In genomic region chr6:33787336-33787953, GRCh38 we compare ENCODE assay signal across 7 cellular contexts. TPM values are rescaled to one million over a fixed set of nuclear protein-coding genes. Genes with fewer than 3 reads are reported as not detected.
A peak's percentile ranks its signal among the peaks of the same experiment; 100 is the strongest.
DNase-seq lines count a peak whose midpoint lies in the region; ATAC-seq and TF ChIP-seq lines count a peak whose summit lies in the region.

No MANE protein-coding gene starts in this region.

- peak overlapping the region; percentile 92 for H3K4me3 Mint-ChIP-seq in stimulated activated memory B cell treated with anti-CD40 and anti-IgM and Interleukin-4, amounts not matched to agents 10 μg/mL and 1 μg/mL and 100 μg/mL, for 72 hours

- POLR2A ChIA-PET in HCT116 (lab: Charles Lee): interaction anchor here (0.6 kb wide), 1 partner anchor 255 kb away, joined by 3 read pairs; no protein-coding TSS in a partner anchor

- H4K20me1 ChIP-seq in HCT116 (ENCODE audit: insufficient read depth): no peaks in the 10 kb centered on the region

- H2AFZ ChIP-seq in HCT116 (ENCODE audit: low read depth, low read length, poor library complexity, severe bottlenecking): no peak overlapping the region

- ATAC-seq in HCT116: no peak
- no peak for ATAC-seq in stimulated activated memory B cell treated with anti-CD40 and anti-IgM and Interleukin-4, amounts not matched to agents 10 μg/mL and 1 μg/mL and 100 μg/mL, for 72 hours

- peaks cover 3 to 12% of the 10 kb centered on the region in 2 experiments; a peak in 2 of 4 replicates for H3K36me3 ChIP-seq in HCT116 (ENCODE audit: control insufficient read depth in 1 of 2, insufficient read depth in 2 of 2, low read length in 2 of 2)

- H3K27me3 Mint-ChIP-seq in stimulated activated memory B cell treated with anti-CD40 and anti-IgM and Interleukin-4, amounts not matched to agents 10 μg/mL and 1 μg/mL and 100 μg/mL, for 72 hours: no peaks in the 10 kb centered on the region

- RAD21 ChIA-PET in HCT116 (lab: Charles Lee; ENCODE audit: low non-redundant PET in 1 of 2, low total read pairs in 2 of 2, uncharacterized antibody in 2 of 2, unreplicated experiment in 2 of 2): no interaction called here

- intact Hi-C loops in HCT116 (cut with micrococcal nuclease): no loop called here

- peaks cover 5% of the 10 kb centered on the region; the same call in 1 of the 2 replicates for H3K9me2 ChIP-seq in HCT116 (ENCODE audit: insufficient read depth)

- peak overlapping the region; percentile 83 for H3K27ac Mint-ChIP-seq in stimulated activated memory B cell treated with anti-CD40 and anti-IgM and Interleukin-4, amounts not matched to agents 10 μg/mL and 1 μg/mL and 100 μg/mL, for 72 hours

- no peak for TF ChIP-seq RAD21 in HCT116 (IDR thresholded peaks at IDR 0.05; ENCODE audit: low read depth)

- peaks cover 27% of the 10 kb centered on the region for H3K79me2 ChIP-seq in HCT116 (ENCODE audit: insufficient read depth, low read length)

- peaks cover 47% of the 10 kb centered on the region for H3K4me1 Mint-ChIP-seq in stimulated activated memory B cell treated with anti-CD40 and anti-IgM and Interleukin-4, amounts not matched to agents 10 μg/mL and 1 μg/mL and 100 μg/mL, for 72 hours

- DNase-seq in HCT116 (ENCODE audit: low read depth, low spot score): no peak
- DNase-seq in foreskin melanocyte: peak; percentile 69
- no peak for DNase-seq in activated effector memory CD4-positive, alpha-beta T cell treated with anti-CD3 and anti-CD28 coated beads, Interleukin-2, amount 50 U/mL, for 16 hours
- no peak for DNase-seq in H4 (ENCODE audit: low spot score)
- no peak for DNase-seq in activated CD4-positive, alpha-beta T cell treated with anti-CD3 and anti-CD28 coated beads for 48 hours

- peak overlapping the region; percentile 91 for H3K27ac ChIP-seq in HCT116 (ENCODE audit: low read depth, low read length)

- peak overlapping the region; percentile 84 for H3K9ac ChIP-seq in HCT116 (ENCODE audit: low read length)

- no peak for TF ChIP-seq CTCF in HCT116 (IDR thresholded peaks at IDR 0.05 in 2 of 3, conservative IDR thresholded peaks at IDR 0.05 in 1 of 3; ENCODE audit: borderline replicate concordance in 1 of 3, insufficient read depth in 1 of 3, low read depth in 2 of 3, low read length in 2 of 3)
- TF ChIP-seq CTCF in WI38 (IDR thresholded peaks at IDR 0.05; ENCODE audit: low read depth, low read length): no peak

- peaks cover 11 to 29% of the 10 kb centered on the region in 2 experiments for H3K4me1 ChIP-seq in HCT116 (ENCODE audit: control insufficient read depth in 1 of 2, insufficient read depth in 2 of 2, low read length in 2 of 2)

- peak overlapping the region; percentile 56 to 86 for H3K4me3 ChIP-seq in HCT116 (replicated peaks in 1 of 2; ENCODE audit: low read depth in 1 of 2, low read length in 2 of 2)
- peak overlapping the region; percentile 71 for H3K4me3 ChIP-seq in WI38 (ENCODE audit: low read depth, low read length)

- no peak for TF ChIP-seq POLR2A in HCT116 (IDR thresholded peaks at IDR 0.05; ENCODE audit: borderline replicate concordance, extremely low read depth, insufficient read depth, insufficient read length)

- BruUV-seq in HCT116 (replicated peaks; lab: Mats Ljungman, UMichigan): TSS peak; percentile 65

- no peaks in the 10 kb centered on the region for H3K9me3 ChIP-seq in HCT116 (ENCODE audit: control insufficient read depth in 1 of 2, insufficient read depth in 1 of 2, low read depth in 1 of 2, low read length in 2 of 2)

- CTCF ChIA-PET in HCT116 (lab: Charles Lee): interaction anchor here (1.1 to 1.7 kb wide), 2 partner anchors 18 to 240 kb away, joined by 3 read pairs; no protein-coding TSS in a partner anchor

- H3K27me3 ChIP-seq in HCT116 (ENCODE audit: insufficient read depth, low read length): no peaks in the 10 kb centered on the region

- peak overlapping the region; percentile 72 for H3K4me2 ChIP-seq in HCT116 (ENCODE audit: low read length)

- H3K9me3 Mint-ChIP-seq in stimulated activated memory B cell treated with anti-CD40 and anti-IgM and Interleukin-4, amounts not matched to agents 10 μg/mL and 1 μg/mL and 100 μg/mL, for 72 hours: no peaks in the 10 kb centered on the region

- H3K36me3 Mint-ChIP-seq in stimulated activated memory B cell treated with anti-CD40 and anti-IgM and Interleukin-4, amounts not matched to agents 10 μg/mL and 1 μg/mL and 100 μg/mL, for 72 hours: peaks cover 24% of the 10 kb centered on the region

TF ChIP-seq in HCT116, 20 proteins besides CTCF, POLR2A, EP300 and RAD21:
- TF ChIP-seq EZH2 (IDR thresholded peaks at IDR 0.05) (no peak), SIN3A (IDR thresholded peaks at IDR 0.05; ENCODE audit: low read depth) (0 out of 2 replicates have a peak, but pooled peaks have one; percentile 4), POLR2AphosphoS5 (IDR thresholded peaks at IDR 0.05; ENCODE audit: low read depth, low read length) (no peak), REST (IDR thresholded peaks at IDR 0.05; ENCODE audit: low read depth) (no peak), MAX (IDR thresholded peaks at IDR 0.05) (no peak)

RNA-seq across cellular contexts. Expression of gene LEMD2, which starts 1.5 kb away (rescaled TPM):
- 43.9 TPM for total RNA-seq in HCT116 (2021; ENCODE audit: unreplicated experiment)
- polyA plus RNA-seq in HCT116 (2012): 27.4 and 28.0 TPM in 2 replicates
- 25.9 and 40.9 TPM in 2 replicates for total RNA-seq in H4 (2014; rRNA removed; shearing (Covaris generic))

RNA-seq across cellular contexts. Expression of gene MLN, which starts 16.4 kb away (rescaled TPM):
- total RNA-seq in HCT116 (2021; ENCODE audit: unreplicated experiment): not detected
- not detected in 2 replicates for polyA plus RNA-seq in HCT116 (2012)
- not detected in 2 replicates for total RNA-seq in H4 (2014; rRNA removed; shearing (Covaris generic))

RNA-seq across cellular contexts. Expression of gene IP6K3, which starts 40.7 kb away (rescaled TPM):
- not detected for total RNA-seq in HCT116 (2021; ENCODE audit: unreplicated experiment)
- polyA plus RNA-seq in HCT116 (2012): 0.02 TPM in 1 of 2 replicates, not detected in the other
- total RNA-seq in H4 (2014; rRNA removed; shearing (Covaris generic)): 0.06 TPM in 1 of 2 replicates, not detected in the other
